8 cellular contexts compared by ENCODE assay signal in the genomic region with DNA sequence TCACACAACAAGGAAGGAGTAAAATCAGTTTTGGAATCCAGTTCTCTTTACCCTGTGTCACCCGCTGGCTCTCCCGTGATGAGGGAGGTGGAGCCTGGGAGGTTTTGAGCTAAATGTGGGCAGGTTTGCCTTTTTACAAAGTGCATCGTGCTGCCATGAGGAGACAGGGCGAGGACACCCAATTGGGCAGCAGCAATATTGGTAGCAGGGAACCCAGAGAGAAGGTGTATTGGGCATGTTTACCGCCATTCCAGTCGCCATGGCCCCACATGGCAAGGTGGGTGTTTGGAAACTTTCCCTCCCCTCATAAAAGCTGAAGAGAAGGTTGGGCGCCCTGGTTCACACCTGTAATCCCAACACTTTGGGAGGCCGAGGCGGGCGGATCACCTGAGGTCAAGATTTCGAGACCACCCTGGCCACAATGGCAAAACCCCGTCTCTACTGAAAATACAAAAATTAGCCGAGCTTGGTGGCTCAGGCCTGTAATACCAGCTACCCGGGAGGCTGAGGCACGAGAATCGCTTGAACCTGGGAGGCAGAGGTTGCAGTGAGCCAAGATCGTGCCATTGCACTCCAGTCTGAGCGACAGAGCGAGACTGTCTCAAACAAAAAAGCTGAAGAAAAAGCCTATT. TPM values are rescaled to one million over a fixed set of nuclear protein-coding genes. Genes with fewer than 3 reads are reported as not detected.
DNase-seq lines count a peak whose midpoint lies in the region; ATAC-seq, FAIRE-seq and TF ChIP-seq lines count a peak whose summit lies in the region.

No MANE protein-coding gene starts in this region.

- H3K4me2 ChIP-seq in smooth muscle cell = peak overlapping the region; percentile 85

- peaks cover 11% of the 10 kb centered on the region for H3K36me3 Mint-ChIP-seq in activated B cell treated with CpG ODN at 0.5 μM for 24 hours (ENCODE audit: low read depth)

- H3K27me3 ChIP-seq in left ventricle myocardium inferior (ENCODE audit: low read depth) (no peaks in the 10 kb centered on the region), smooth muscle cell (ENCODE audit: low read depth) (no peaks in the 10 kb centered on the region)

- no peak for TF ChIP-seq POLR2A in H54 (IDR thresholded peaks at IDR 0.05; ENCODE audit: low read depth, low read length)

- H3K4me3 ChIP-seq in HEK293 (ENCODE audit: low read depth, low read length) = peak overlapping the region; percentile 21
- H3K4me3 ChIP-seq in left ventricle myocardium inferior = peak overlapping the region; percentile 65
- H3K4me3 ChIP-seq in smooth muscle cell = peak overlapping the region; percentile 58

- H3K27ac ChIP-seq in HEK293 (ENCODE audit: extremely low read depth, low read depth, low read length) = no peak overlapping the region
- peak overlapping the region; percentile 99 for H3K27ac ChIP-seq in left ventricle myocardium inferior (replicated peaks)
- peak overlapping the region; percentile 58 for H3K27ac ChIP-seq in smooth muscle cell (ENCODE audit: low read depth)

- peak overlapping the region; percentile 54 for H3K9ac ChIP-seq in smooth muscle cell (ENCODE audit: low read depth)

- H3K4me1 ChIP-seq in HEK293 (ENCODE audit: control insufficient read depth, insufficient read depth, low read length) = no peaks in the 10 kb centered on the region
- H3K4me1 ChIP-seq in left ventricle myocardium inferior = peaks cover 57% of the 10 kb centered on the region
- peaks cover 22% of the 10 kb centered on the region for H3K4me1 ChIP-seq in smooth muscle cell (ENCODE audit: low read depth)

- H3K4me1 Mint-ChIP-seq in activated B cell treated with CpG ODN at 0.5 μM for 24 hours = peaks cover 45% of the 10 kb centered on the region

- H3K4me3 Mint-ChIP-seq in activated B cell treated with CpG ODN at 0.5 μM for 24 hours = peak overlapping the region; percentile 89

- POLR2A ChIA-PET in HEK293 (lab: Yijun Ruan, JAX) = interaction anchor here (0.6 to 3.0 kb wide), 9 partner anchors 10 to 64 kb away, joined by 3 to 26 read pairs (median 4); partner anchors contain the start of gene PEDS1
- POLR2A ChIA-PET in activated B cell treated with CpG ODN at 0.5 μM for 24 hours (lab: Charles Lee) = interaction anchor here (0.6 to 2.7 kb wide), 9 partner anchors 37 to 454 kb away, joined by 3 to 15 read pairs (median 3); partner anchors contain the start of genes CEBPB, PEDS1, PTPN1 and SPATA2

- H3K9me3 ChIP-seq in HEK293 (ENCODE audit: control insufficient read depth, insufficient read depth, low read depth, low read length) (no peaks in the 10 kb centered on the region), left ventricle myocardium inferior (replicated peaks) (no peaks in the 10 kb centered on the region), smooth muscle cell (replicated peaks; ENCODE audit: low read depth) (no peaks in the 10 kb centered on the region)

- ATAC-seq in activated B cell treated with CpG ODN at 0.5 μM for 24 hours (ENCODE audit: low read depth) (no peak), GM19324 (IDR thresholded peaks at IDR 0.05; ENCODE audit: low FRiP score, unreplicated experiment) (no peak), GM19463 (IDR thresholded peaks at IDR 0.05; ENCODE audit: unreplicated experiment) (no peak)

- no peaks in the 10 kb centered on the region for H3K9me3 Mint-ChIP-seq in activated B cell treated with CpG ODN at 0.5 μM for 24 hours

- peaks cover 22% of the 10 kb centered on the region for H3F3A ChIP-seq in smooth muscle cell (ENCODE audit: low read depth)

- 94% methylated on average over 19 of the region's 19 CpGs for WGBS in smooth muscle cell (ENCODE audit: low lambda C conversion rate)

- H3K36me3 ChIP-seq in HEK293 (ENCODE audit: control insufficient read depth in 2 of 2, insufficient read depth in 1 of 2, low read length in 2 of 2) (no peaks in the 10 kb centered on the region), left ventricle myocardium inferior (no peaks in the 10 kb centered on the region), smooth muscle cell (ENCODE audit: low read depth) (no peaks in the 10 kb centered on the region)

- CTCF ChIA-PET in HEK293 (lab: Yijun Ruan, JAX) (interaction anchor here (0.6 to 1.9 kb wide), 9 partner anchors 33 to 138 kb away, joined by 3 to 11 read pairs (median 7); partner anchors contain the start of gene PEDS1), activated B cell treated with CpG ODN at 0.5 μM for 24 hours (lab: Charles Lee) (interaction anchor here (1.0 to 2.3 kb wide), 9 partner anchors 8 to 137 kb away, joined by 3 to 12 read pairs (median 7); partner anchors contain the start of gene PEDS1)

- TF ChIP-seq CTCF in HEK293 (tag by site-specific recombination; IDR thresholded peaks at IDR 0.05) (no peak), activated B cell treated with CpG ODN at 0.5 μM for 24 hours (IDR thresholded peaks at IDR 0.05) (no peak), left ventricle myocardium inferior (IDR thresholded peaks at IDR 0.05; ENCODE audit: borderline replicate concordance) (no peak), smooth muscle cell (IDR thresholded peaks at IDR 0.05; ENCODE audit: borderline replicate concordance, insufficient read depth, poor library complexity, severe bottlenecking) (no peak)

- H3K27ac Mint-ChIP-seq in activated B cell treated with CpG ODN at 0.5 μM for 24 hours = peak overlapping the region; percentile 73

- H2AFZ ChIP-seq in smooth muscle cell (ENCODE audit: low read depth) = peak overlapping the region; percentile 57

- H4K20me1 ChIP-seq in smooth muscle cell (ENCODE audit: low read depth) = peaks cover 6% of the 10 kb centered on the region

- intact Hi-C loops in activated B cell treated with CpG ODN at 0.5 μM for 24 hours (cut with micrococcal nuclease) (loop anchor here (1.0 to 5.0 kb wide), 3 partner anchors 14 to 356 kb away; no protein-coding TSS in a partner anchor), left ventricle myocardium inferior (cut with micrococcal nuclease) (loop anchor here (5.0 kb wide), 1 partner anchor 51 kb away; no protein-coding TSS in a partner anchor)

- no peak for FAIRE-seq in H54 (lab: Jason Lieb, UNC)

- H3K27me3 Mint-ChIP-seq in activated B cell treated with CpG ODN at 0.5 μM for 24 hours = no peaks in the 10 kb centered on the region

- peaks cover 23% of the 10 kb centered on the region for H3K79me2 ChIP-seq in smooth muscle cell (ENCODE audit: low read depth)

- no peak for DNase-seq in activated B cell treated with CpG ODN at 0.5 μM for 24 hours
- DNase-seq in left ventricle myocardium inferior = no peak
- DNase-seq in smooth muscle cell (lab: John Stamatoyannopoulos, UW; ENCODE audit: unreplicated experiment) = no peak
- no peak for DNase-seq in DMS 273 treated with DMSO at 0.1 percent for 48 hours (lab: John Stamatoyannopoulos, UW)
- DNase-seq in H54 (ENCODE audit: insufficient read length, low spot score) = no peak

TF ChIP-seq in HEK293, 187 proteins besides CTCF, POLR2A, EP300 and RAD21 (continues in another document):
- TF ChIP-seq ZNF114 (tag by site-specific recombination; IDR thresholded peaks at IDR 0.05) (no peak), ZNF391 (tag by site-specific recombination; IDR thresholded peaks at IDR 0.05; ENCODE audit: borderline replicate concordance, low read depth) (no peak), ZXDB (tag by site-specific recombination; IDR thresholded peaks at IDR 0.05) (no peak), ZNF350 (tag by site-specific recombination; IDR thresholded peaks at IDR 0.05) (no peak), ZBTB7A (tag by site-specific recombination; IDR thresholded peaks at IDR 0.05; ENCODE audit: low read depth) (no peak)
- TF ChIP-seq, protein P1, sequence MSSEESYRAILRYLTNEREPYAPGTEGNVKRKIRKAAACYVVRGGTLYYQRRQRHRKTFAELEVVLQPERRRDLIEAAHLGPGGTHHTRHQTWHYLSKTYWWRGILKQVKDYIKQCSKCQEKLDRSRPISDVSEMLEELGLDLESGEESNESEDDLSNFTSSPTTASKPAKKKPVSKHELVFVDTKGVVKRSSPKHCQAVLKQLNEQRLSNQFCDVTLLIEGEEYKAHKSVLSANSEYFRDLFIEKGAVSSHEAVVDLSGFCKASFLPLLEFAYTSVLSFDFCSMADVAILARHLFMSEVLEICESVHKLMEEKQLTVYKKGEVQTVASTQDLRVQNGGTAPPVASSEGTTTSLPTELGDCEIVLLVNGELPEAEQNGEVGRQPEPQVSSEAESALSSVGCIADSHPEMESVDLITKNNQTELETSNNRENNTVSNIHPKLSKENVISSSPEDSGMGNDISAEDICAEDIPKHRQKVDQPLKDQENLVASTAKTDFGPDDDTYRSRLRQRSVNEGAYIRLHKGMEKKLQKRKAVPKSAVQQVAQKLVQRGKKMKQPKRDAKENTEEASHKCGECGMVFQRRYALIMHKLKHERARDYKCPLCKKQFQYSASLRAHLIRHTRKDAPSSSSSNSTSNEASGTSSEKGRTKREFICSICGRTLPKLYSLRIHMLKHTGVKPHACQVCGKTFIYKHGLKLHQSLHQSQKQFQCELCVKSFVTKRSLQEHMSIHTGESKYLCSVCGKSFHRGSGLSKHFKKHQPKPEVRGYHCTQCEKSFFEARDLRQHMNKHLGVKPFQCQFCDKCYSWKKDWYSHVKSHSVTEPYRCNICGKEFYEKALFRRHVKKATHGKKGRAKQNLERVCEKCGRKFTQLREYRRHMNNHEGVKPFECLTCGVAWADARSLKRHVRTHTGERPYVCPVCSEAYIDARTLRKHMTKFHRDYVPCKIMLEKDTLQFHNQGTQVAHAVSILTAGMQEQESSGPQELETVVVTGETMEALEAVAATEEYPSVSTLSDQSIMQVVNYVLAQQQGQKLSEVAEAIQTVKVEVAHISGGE (tag by site-specific recombination; conservative IDR thresholded peaks at IDR 0.05; ENCODE audit: low read depth) = no peak
- TF ChIP-seq, protein P2, sequence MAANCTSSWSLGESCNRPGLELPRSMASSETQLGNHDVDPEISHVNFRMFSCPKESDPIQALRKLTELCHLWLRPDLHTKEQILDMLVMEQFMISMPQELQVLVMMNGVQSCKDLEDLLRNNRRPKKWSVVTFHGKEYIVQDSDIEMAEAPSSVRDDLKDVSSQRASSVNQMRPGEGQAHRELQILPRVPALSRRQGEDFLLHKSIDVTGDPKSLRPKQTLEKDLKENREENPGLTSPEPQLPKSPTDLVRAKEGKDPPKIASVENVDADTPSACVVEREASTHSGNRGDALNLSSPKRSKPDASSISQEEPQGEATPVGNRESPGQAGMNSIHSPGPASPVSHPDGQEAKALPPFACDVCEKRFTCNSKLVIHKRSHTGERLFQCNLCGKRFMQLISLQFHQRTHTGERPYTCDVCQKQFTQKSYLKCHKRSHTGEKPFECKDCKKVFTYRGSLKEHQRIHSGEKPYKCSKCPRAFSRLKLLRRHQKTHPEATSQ (tag by site-specific recombination; IDR thresholded peaks at IDR 0.05) = no peak

RNA-seq across cellular contexts. Expression of gene UBE2V1, which starts 3.5 kb away (rescaled TPM):
- 147 and 166 TPM in 2 replicates for total RNA-seq in activated B cell treated with CpG ODN at 0.5 μM for 24 hours
- 77.1 TPM for total RNA-seq in left ventricle myocardium inferior
- total RNA-seq in smooth muscle cell = 94.1 and 94.8 TPM in 2 replicates
- 128 and 141 TPM in 2 replicates for polyA plus RNA-seq in smooth muscle cell

RNA-seq across cellular contexts. Expression of gene PEDS1, which starts 37.0 kb away (rescaled TPM):
- total RNA-seq in activated B cell treated with CpG ODN at 0.5 μM for 24 hours (9.8 and 9.9 TPM in 2 replicates), left ventricle myocardium inferior (17.3 TPM), smooth muscle cell (36.6 and 45.8 TPM in 2 replicates)
- 47.4 and 64.3 TPM in 2 replicates for polyA plus RNA-seq in smooth muscle cell
